Comparison of ENCODE assay signal across 8 cellular contexts in genomic region chr17:20226814-20227482, GRCh38.
DNase-seq lines count a peak whose midpoint lies in the region; ATAC-seq, FAIRE-seq and TF ChIP-seq lines count a peak whose summit lies in the region.

No MANE protein-coding gene starts in this region.

- H3K27ac ChIP-seq in A549: peak overlapping the region; percentile 62 to 83
- no peak overlapping the region for H3K27ac ChIP-seq in cardiac muscle cell
- no peak overlapping the region for H3K27ac ChIP-seq in prostate gland

- H3K27me3 ChIP-seq in cardiac muscle cell: no peaks in the 10 kb centered on the region
- H3K27me3 ChIP-seq in prostate gland (replicated peaks; ENCODE audit: insufficient read depth): no peaks in the 10 kb centered on the region

- TF ChIP-seq EP300 in A549 (IDR thresholded peaks at IDR 0.05): no peak

- WGBS in A549 (ENCODE audit: missing lambda C conversion rate): 44% methylated on average over 8 of the region's 8 CpGs
- 42% methylated on average over 8 of the region's 8 CpGs for WGBS in prostate gland

- TF ChIP-seq RAD21 in A549 (conservative IDR thresholded peaks at IDR 0.05 in 1 of 2, IDR thresholded peaks at IDR 0.05 in 1 of 2): peak; percentile 89 to 91

- ATAC-seq in A549: peak; percentile 95 to 97
- ATAC-seq in GM18907 (IDR thresholded peaks at IDR 0.05; ENCODE audit: unreplicated experiment): peak; percentile 75

- no peak overlapping the region for H3K4me3 ChIP-seq in A549
- no peak overlapping the region for H3K4me3 ChIP-seq in NB4 (ENCODE audit: low read depth, low read length)
- H3K4me3 ChIP-seq in cardiac muscle cell: no peak overlapping the region
- H3K4me3 ChIP-seq in prostate gland: no peak overlapping the region

- peak; percentile 80 to 85 for DNase-seq in A549 (ENCODE audit: low read depth in 1 of 2, low spot score in 1 of 2)
- DNase-seq in NB4 (ENCODE audit: low read depth): peak; percentile 84
- DNase-seq in SW 1271 (lab: John Stamatoyannopoulos, UW): peak; percentile 36 to 73
- DNase-seq in activated naive CD8-positive, alpha-beta T cell treated with anti-CD3 and anti-CD28 coated beads, Interleukin-2, amount 50 U/mL, for 16 hours (ENCODE audit: low read depth, low spot score): peak; percentile 59
- DNase-seq in cardiac muscle cell (ENCODE audit: low read depth in 1 of 2, low spot score in 1 of 2): peak; percentile 86 to 88
- DNase-seq in prostate gland (ENCODE audit: low spot score): peak; percentile 74
- DNase-seq in ureter (ENCODE audit: low spot score): peak; percentile 74

- POLR2A ChIA-PET in A549 (lab: Yijun Ruan, JAX): interaction anchor here (1.5 to 2.0 kb wide), 2 partner anchors 24 to 71 kb away, joined by 6 to 10 read pairs; no protein-coding TSS in a partner anchor

- peak overlapping the region; percentile 47 for H3K4me2 ChIP-seq in A549

- TF ChIP-seq POLR2A in A549 (IDR thresholded peaks at IDR 0.05; ENCODE audit: low read length) (no peak), NB4 (IDR thresholded peaks at IDR 0.05; ENCODE audit: extremely low read depth, insufficient read length) (no peak), prostate gland (IDR thresholded peaks at IDR 0.05) (no peak)

- H3K36me3 ChIP-seq in cardiac muscle cell (no peaks in the 10 kb centered on the region), prostate gland (no peaks in the 10 kb centered on the region)

- intact Hi-C loops in prostate gland (cut with DNase I): loop anchor here (2.0 to 5.0 kb wide), 2 partner anchors 106 to 765 kb away; no protein-coding TSS in a partner anchor

- no peak for FAIRE-seq in A549 (lab: Jason Lieb, UNC)

- peaks cover 64% of the 10 kb centered on the region for H3K4me1 ChIP-seq in A549
- no peaks in the 10 kb centered on the region for H3K4me1 ChIP-seq in cardiac muscle cell (ENCODE audit: low read depth)
- no peaks in the 10 kb centered on the region for H3K4me1 ChIP-seq in prostate gland (replicated peaks)

- no peaks in the 10 kb centered on the region for H3K9me3 ChIP-seq in A549
- H3K9me3 ChIP-seq in cardiac muscle cell (ENCODE audit: low read depth): no peaks in the 10 kb centered on the region
- no peaks in the 10 kb centered on the region for H3K9me3 ChIP-seq in prostate gland

- CTCF ChIA-PET in A549 (lab: Yijun Ruan, JAX): interaction anchor here (0.7 to 4.8 kb wide), 43 partner anchors 9 to 625 kb away, joined by 3 to 68 read pairs (median 7); no protein-coding TSS in a partner anchor

- TF ChIP-seq CTCF in A549 (IDR thresholded peaks at IDR 0.05): peak; percentile 92
- peak; percentile 90 for TF ChIP-seq CTCF in NB4 (IDR thresholded peaks at IDR 0.05; ENCODE audit: low read depth, low read length)
- peak; percentile 92 for TF ChIP-seq CTCF in cardiac muscle cell (IDR thresholded peaks at IDR 0.05; ENCODE audit: low read depth, low read length)
- peak; percentile 41 to 88 (median 78) for TF ChIP-seq CTCF in prostate gland (IDR thresholded peaks at IDR 0.05)

TF ChIP-seq in A549, 52 proteins besides CTCF, POLR2A, EP300 and RAD21:
- TF ChIP-seq SMC3 (IDR thresholded peaks at IDR 0.05) (peak; percentile 88), ZC3H11A (IDR thresholded peaks at IDR 0.05) (no peak), MYC (IDR thresholded peaks at IDR 0.05; ENCODE audit: borderline replicate concordance, low read length) (0 out of 2 replicates have a peak, but pooled peaks have one; percentile 34)
- TF ChIP-seq, protein P1, sequence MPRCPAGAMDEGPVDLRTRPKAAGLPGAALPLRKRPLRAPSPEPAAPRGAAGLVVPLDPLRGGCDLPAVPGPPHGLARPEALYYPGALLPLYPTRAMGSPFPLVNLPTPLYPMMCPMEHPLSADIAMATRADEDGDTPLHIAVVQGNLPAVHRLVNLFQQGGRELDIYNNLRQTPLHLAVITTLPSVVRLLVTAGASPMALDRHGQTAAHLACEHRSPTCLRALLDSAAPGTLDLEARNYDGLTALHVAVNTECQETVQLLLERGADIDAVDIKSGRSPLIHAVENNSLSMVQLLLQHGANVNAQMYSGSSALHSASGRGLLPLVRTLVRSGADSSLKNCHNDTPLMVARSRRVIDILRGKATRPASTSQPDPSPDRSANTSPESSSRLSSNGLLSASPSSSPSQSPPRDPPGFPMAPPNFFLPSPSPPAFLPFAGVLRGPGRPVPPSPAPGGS (IDR thresholded peaks at IDR 0.05): no peak

Comparison
In these comparisons a context has a peak if more than half of its experiments do, and no peak if none do; other contexts are left out.
1. H3K27ac ChIP-seq: peak in A549 (2 of 2); none in cardiac muscle cell (single experiment) and prostate gland (0 of 2).
2. Peak in every context shown above with its lines, with median percentiles within 50 percentile points of each other: DNase-seq and CTCF ChIP-seq.